1 cellular context compared by ENCODE assay signal in the genomic region with DNA sequence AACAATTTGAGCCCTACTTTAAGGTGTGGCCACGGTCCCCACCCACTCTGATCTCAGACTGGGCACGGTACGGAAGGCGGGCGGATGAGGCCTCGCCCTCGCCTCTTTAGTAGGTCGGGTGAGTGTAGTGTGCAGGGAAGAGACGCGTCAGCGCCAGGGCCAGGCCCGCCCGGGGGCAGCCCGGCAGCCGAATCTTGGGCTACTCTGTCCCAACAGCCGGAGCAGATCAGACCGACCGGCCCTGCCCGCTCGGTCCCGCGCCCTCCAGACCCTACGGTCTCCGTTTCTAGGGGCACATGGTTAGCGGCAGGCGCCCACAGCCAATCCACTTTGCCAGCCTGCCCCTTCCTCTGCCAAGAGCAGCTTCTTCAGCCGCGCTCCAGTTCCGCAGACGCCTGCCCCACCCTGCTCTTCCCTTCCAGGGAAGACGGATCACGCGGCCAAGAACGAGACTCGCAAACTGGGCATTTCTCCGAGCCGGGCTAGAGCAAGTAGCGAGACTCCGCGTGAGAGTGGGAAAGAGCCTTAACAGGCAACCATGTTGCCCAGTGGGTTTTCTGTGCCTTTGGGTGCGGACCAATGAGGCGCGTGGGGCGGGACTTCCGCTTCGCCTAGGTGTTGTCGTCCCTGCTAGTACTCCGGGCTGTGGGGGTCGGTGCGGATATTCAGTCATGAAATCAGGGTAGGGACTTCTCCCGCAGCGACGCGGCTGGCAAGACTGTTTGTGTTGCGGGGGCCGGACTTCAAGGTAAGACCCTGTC.
TF ChIP-seq lines count a peak whose summit lies in the region.

A gene with protein sequence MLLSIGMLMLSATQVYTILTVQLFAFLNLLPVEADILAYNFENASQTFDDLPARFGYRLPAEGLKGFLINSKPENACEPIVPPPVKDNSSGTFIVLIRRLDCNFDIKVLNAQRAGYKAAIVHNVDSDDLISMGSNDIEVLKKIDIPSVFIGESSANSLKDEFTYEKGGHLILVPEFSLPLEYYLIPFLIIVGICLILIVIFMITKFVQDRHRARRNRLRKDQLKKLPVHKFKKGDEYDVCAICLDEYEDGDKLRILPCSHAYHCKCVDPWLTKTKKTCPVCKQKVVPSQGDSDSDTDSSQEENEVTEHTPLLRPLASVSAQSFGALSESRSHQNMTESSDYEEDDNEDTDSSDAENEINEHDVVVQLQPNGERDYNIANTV (plus strand): TSS at position 610 of the 761 bp plus-strand sequence. CDS start 32,812 bp downstream, outside the sequence.

TF ChIP-seq in HepG2, 621 proteins besides CTCF, POLR2A, EP300 and RAD21 (continued from another document and continues in another):
- TF ChIP-seq, protein P1, sequence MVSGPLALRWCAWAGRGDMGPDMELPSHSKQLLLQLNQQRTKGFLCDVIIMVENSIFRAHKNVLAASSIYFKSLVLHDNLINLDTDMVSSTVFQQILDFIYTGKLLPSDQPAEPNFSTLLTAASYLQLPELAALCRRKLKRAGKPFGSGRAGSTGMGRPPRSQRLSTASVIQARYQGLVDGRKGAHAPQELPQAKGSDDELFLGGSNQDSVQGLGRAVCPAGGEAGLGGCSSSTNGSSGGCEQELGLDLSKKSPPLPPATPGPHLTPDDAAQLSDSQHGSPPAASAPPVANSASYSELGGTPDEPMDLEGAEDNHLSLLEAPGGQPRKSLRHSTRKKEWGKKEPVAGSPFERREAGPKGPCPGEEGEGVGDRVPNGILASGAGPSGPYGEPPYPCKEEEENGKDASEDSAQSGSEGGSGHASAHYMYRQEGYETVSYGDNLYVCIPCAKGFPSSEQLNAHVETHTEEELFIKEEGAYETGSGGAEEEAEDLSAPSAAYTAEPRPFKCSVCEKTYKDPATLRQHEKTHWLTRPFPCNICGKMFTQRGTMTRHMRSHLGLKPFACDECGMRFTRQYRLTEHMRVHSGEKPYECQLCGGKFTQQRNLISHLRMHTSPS (CRISPR knock-in tag; IDR thresholded peaks at IDR 0.05; ENCODE audit: low read depth) = peak; percentile 70
- no peak for TF ChIP-seq ZNF7 (CRISPR knock-in tag; IDR thresholded peaks at IDR 0.05)
- TF ChIP-seq, protein P2, sequence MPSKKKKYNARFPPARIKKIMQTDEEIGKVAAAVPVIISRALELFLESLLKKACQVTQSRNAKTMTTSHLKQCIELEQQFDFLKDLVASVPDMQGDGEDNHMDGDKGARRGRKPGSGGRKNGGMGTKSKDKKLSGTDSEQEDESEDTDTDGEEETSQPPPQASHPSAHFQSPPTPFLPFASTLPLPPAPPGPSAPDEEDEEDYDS (CRISPR knock-in tag; IDR thresholded peaks at IDR 0.05) = peak; percentile 90
- no peak for TF ChIP-seq ZNF12 (CRISPR knock-in tag; IDR thresholded peaks at IDR 0.05)
- TF ChIP-seq, protein P3, sequence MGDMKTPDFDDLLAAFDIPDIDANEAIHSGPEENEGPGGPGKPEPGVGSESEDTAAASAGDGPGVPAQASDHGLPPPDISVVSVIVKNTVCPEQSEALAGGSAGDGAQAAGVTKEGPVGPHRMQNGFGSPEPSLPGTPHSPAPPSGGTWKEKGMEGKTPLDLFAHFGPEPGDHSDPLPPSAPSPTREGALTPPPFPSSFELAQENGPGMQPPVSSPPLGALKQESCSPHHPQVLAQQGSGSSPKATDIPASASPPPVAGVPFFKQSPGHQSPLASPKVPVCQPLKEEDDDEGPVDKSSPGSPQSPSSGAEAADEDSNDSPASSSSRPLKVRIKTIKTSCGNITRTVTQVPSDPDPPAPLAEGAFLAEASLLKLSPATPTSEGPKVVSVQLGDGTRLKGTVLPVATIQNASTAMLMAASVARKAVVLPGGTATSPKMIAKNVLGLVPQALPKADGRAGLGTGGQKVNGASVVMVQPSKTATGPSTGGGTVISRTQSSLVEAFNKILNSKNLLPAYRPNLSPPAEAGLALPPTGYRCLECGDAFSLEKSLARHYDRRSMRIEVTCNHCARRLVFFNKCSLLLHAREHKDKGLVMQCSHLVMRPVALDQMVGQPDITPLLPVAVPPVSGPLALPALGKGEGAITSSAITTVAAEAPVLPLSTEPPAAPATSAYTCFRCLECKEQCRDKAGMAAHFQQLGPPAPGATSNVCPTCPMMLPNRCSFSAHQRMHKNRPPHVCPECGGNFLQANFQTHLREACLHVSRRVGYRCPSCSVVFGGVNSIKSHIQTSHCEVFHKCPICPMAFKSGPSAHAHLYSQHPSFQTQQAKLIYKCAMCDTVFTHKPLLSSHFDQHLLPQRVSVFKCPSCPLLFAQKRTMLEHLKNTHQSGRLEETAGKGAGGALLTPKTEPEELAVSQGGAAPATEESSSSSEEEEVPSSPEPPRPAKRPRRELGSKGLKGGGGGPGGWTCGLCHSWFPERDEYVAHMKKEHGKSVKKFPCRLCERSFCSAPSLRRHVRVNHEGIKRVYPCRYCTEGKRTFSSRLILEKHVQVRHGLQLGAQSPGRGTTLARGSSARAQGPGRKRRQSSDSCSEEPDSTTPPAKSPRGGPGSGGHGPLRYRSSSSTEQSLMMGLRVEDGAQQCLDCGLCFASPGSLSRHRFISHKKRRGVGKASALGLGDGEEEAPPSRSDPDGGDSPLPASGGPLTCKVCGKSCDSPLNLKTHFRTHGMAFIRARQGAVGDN (CRISPR knock-in tag; IDR thresholded peaks at IDR 0.05) = peak; percentile 99
- peak; percentile 63 for TF ChIP-seq SALL1 (CRISPR knock-in tag; IDR thresholded peaks at IDR 0.05)
- peak; percentile 43; the same call in 1 of the 2 replicates for TF ChIP-seq MED1 (CRISPR knock-in tag; IDR thresholded peaks at IDR 0.05)
- TF ChIP-seq, protein P4, sequence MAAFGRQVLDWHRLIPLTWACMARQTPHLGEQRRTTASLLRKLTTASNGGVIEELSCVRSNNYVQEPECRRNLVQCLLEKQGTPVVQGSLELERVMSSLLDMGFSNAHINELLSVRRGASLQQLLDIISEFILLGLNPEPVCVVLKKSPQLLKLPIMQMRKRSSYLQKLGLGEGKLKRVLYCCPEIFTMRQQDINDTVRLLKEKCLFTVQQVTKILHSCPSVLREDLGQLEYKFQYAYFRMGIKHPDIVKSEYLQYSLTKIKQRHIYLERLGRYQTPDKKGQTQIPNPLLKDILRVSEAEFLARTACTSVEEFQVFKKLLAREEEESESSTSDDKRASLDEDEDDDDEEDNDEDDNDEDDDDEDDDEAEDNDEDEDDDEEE (CRISPR knock-in tag; IDR thresholded peaks at IDR 0.05) = no peak
- TF ChIP-seq, protein P5, sequence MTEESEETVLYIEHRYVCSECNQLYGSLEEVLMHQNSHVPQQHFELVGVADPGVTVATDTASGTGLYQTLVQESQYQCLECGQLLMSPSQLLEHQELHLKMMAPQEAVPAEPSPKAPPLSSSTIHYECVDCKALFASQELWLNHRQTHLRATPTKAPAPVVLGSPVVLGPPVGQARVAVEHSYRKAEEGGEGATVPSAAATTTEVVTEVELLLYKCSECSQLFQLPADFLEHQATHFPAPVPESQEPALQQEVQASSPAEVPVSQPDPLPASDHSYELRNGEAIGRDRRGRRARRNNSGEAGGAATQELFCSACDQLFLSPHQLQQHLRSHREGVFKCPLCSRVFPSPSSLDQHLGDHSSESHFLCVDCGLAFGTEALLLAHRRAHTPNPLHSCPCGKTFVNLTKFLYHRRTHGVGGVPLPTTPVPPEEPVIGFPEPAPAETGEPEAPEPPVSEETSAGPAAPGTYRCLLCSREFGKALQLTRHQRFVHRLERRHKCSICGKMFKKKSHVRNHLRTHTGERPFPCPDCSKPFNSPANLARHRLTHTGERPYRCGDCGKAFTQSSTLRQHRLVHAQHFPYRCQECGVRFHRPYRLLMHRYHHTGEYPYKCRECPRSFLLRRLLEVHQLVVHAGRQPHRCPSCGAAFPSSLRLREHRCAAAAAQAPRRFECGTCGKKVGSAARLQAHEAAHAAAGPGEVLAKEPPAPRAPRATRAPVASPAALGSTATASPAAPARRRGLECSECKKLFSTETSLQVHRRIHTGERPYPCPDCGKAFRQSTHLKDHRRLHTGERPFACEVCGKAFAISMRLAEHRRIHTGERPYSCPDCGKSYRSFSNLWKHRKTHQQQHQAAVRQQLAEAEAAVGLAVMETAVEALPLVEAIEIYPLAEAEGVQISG (CRISPR knock-in tag; IDR thresholded peaks at IDR 0.05) = peak; percentile 60; the same call in 1 of the 2 replicates
- TF ChIP-seq SRSF1 (optimal IDR thresholded peaks at IDR 0.05; ENCODE audit: low read depth, low read length) = peak; percentile 61
- no peak; the same call in 1 of the 2 replicates for TF ChIP-seq ARHGAP35 (CRISPR knock-in tag; IDR thresholded peaks at IDR 0.05; ENCODE audit: borderline replicate concordance)
- peak; percentile 93; the same call in 1 of the 2 replicates for TF ChIP-seq ZNF772 (CRISPR knock-in tag; IDR thresholded peaks at IDR 0.05)
- peak; percentile 83 for TF ChIP-seq YEATS4 (CRISPR knock-in tag; IDR thresholded peaks at IDR 0.05; ENCODE audit: borderline replicate concordance)
- peak; percentile 70; the same call in 1 of the 2 replicates for TF ChIP-seq FOXK2 (IDR thresholded peaks at IDR 0.05)
- TF ChIP-seq, protein P6, sequence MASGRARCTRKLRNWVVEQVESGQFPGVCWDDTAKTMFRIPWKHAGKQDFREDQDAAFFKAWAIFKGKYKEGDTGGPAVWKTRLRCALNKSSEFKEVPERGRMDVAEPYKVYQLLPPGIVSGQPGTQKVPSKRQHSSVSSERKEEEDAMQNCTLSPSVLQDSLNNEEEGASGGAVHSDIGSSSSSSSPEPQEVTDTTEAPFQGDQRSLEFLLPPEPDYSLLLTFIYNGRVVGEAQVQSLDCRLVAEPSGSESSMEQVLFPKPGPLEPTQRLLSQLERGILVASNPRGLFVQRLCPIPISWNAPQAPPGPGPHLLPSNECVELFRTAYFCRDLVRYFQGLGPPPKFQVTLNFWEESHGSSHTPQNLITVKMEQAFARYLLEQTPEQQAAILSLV (CRISPR knock-in tag; IDR thresholded peaks at IDR 0.05; ENCODE audit: borderline replicate concordance) = peak; percentile 70; the same call in 1 of the 2 replicates
- TF ChIP-seq, protein P7, sequence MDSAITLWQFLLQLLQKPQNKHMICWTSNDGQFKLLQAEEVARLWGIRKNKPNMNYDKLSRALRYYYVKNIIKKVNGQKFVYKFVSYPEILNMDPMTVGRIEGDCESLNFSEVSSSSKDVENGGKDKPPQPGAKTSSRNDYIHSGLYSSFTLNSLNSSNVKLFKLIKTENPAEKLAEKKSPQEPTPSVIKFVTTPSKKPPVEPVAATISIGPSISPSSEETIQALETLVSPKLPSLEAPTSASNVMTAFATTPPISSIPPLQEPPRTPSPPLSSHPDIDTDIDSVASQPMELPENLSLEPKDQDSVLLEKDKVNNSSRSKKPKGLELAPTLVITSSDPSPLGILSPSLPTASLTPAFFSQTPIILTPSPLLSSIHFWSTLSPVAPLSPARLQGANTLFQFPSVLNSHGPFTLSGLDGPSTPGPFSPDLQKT (CRISPR knock-in tag; IDR thresholded peaks at IDR 0.05; ENCODE audit: borderline replicate concordance) = no peak
- no peak for TF ChIP-seq MIER2 (CRISPR knock-in tag; IDR thresholded peaks at IDR 0.05)
- TF ChIP-seq, protein P8, sequence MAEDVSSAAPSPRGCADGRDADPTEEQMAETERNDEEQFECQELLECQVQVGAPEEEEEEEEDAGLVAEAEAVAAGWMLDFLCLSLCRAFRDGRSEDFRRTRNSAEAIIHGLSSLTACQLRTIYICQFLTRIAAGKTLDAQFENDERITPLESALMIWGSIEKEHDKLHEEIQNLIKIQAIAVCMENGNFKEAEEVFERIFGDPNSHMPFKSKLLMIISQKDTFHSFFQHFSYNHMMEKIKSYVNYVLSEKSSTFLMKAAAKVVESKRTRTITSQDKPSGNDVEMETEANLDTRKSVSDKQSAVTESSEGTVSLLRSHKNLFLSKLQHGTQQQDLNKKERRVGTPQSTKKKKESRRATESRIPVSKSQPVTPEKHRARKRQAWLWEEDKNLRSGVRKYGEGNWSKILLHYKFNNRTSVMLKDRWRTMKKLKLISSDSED (CRISPR knock-in tag; IDR thresholded peaks at IDR 0.05) = no peak
- TF ChIP-seq, protein P9, sequence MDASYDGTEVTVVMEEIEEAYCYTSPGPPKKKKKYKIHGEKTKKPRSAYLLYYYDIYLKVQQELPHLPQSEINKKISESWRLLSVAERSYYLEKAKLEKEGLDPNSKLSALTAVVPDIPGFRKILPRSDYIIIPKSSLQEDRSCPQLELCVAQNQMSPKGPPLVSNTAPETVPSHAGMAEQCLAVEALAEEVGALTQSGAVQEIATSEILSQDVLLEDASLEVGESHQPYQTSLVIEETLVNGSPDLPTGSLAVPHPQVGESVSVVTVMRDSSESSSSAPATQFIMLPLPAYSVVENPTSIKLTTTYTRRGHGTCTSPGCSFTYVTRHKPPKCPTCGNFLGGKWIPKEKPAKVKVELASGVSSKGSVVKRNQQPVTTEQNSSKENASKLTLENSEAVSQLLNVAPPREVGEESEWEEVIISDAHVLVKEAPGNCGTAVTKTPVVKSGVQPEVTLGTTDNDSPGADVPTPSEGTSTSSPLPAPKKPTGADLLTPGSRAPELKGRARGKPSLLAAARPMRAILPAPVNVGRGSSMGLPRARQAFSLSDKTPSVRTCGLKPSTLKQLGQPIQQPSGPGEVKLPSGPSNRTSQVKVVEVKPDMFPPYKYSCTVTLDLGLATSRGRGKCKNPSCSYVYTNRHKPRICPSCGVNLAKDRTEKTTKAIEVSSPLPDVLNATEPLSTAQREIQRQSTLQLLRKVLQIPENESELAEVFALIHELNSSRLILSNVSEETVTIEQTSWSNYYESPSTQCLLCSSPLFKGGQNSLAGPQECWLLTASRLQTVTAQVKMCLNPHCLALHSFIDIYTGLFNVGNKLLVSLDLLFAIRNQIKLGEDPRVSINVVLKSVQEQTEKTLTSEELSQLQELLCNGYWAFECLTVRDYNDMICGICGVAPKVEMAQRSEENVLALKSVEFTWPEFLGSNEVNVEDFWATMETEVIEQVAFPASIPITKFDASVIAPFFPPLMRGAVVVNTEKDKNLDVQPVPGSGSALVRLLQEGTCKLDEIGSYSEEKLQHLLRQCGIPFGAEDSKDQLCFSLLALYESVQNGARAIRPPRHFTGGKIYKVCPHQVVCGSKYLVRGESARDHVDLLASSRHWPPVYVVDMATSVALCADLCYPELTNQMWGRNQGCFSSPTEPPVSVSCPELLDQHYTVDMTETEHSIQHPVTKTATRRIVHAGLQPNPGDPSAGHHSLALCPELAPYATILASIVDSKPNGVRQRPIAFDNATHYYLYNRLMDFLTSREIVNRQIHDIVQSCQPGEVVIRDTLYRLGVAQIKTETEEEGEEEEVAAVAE (CRISPR knock-in tag; IDR thresholded peaks at IDR 0.05; ENCODE audit: borderline replicate concordance) = no peak
- TF ChIP-seq ETV6 (CRISPR knock-in tag; conservative IDR thresholded peaks at IDR 0.05) = no peak
- no peak for TF ChIP-seq ZNF326 (CRISPR knock-in tag; IDR thresholded peaks at IDR 0.05; ENCODE audit: borderline replicate concordance)
- no peak for TF ChIP-seq IKZF1 (IDR thresholded peaks at IDR 0.05)
- no peak for TF ChIP-seq ZSCAN30 (CRISPR knock-in tag; IDR thresholded peaks at IDR 0.05)
- TF ChIP-seq, protein P10, sequence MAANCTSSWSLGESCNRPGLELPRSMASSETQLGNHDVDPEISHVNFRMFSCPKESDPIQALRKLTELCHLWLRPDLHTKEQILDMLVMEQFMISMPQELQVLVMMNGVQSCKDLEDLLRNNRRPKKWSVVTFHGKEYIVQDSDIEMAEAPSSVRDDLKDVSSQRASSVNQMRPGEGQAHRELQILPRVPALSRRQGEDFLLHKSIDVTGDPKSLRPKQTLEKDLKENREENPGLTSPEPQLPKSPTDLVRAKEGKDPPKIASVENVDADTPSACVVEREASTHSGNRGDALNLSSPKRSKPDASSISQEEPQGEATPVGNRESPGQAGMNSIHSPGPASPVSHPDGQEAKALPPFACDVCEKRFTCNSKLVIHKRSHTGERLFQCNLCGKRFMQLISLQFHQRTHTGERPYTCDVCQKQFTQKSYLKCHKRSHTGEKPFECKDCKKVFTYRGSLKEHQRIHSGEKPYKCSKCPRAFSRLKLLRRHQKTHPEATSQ (CRISPR knock-in tag; IDR thresholded peaks at IDR 0.05; ENCODE audit: borderline replicate concordance) = 0 out of 2 replicates have a peak, but pooled peaks have one; percentile 18
